8 cellular contexts compared by ENCODE assay signal in the genomic region with DNA sequence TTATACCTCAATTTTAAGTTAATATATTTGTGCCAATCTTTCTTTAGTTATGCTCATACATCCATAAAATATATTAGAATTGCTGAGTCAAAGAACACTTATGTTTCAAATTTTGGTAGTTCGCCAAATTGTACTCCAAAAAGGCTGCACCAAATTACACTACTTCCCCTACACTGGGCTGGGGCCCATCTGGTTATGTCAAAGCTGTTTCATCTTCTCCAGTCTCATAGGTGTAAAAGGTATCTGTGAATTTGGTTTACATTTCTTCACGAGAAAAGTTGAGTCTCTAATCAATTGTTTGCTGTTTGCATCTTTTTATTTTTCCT. TPM values are rescaled to one million over a fixed set of nuclear protein-coding genes. Genes with fewer than 3 reads are reported as not detected.
DNase-seq lines count a peak whose midpoint lies in the region; ATAC-seq and TF ChIP-seq lines count a peak whose summit lies in the region.

No MANE protein-coding gene starts in this region.

- H3K9ac ChIP-seq in HUES6 (ENCODE audit: low read length) = no peak overlapping the region
- no peak overlapping the region for H3K9ac ChIP-seq in mucosa of rectum (ENCODE audit: low read depth in 1 of 2, low read length in 2 of 2)

- CTCF ChIA-PET in AG04450 (lab: Charles Lee) = interaction anchor here (1.9 kb wide), 1 partner anchor 96 kb away, joined by 5 read pairs; no protein-coding TSS in a partner anchor

- POLR2A ChIA-PET in AG04450 (lab: Yijun Ruan, JAX) = interaction anchor here (0.6 to 1.4 kb wide), 5 partner anchors 7 to 200 kb away, joined by 3 to 9 read pairs (median 4); a partner anchor contains a TSS

- TF ChIP-seq CTCF in AG04450 (IDR thresholded peaks at IDR 0.05; ENCODE audit: low read depth, low read length) (no peak), brain microvascular endothelial cell (IDR thresholded peaks at IDR 0.05; ENCODE audit: low read depth, low read length, missing control alignments) (no peak)

- H3K36me3 ChIP-seq in HUES6 (ENCODE audit: control insufficient read depth, insufficient read depth, low read length) (no peaks in the 10 kb centered on the region), brain microvascular endothelial cell (replicated peaks) (no peaks in the 10 kb centered on the region), mucosa of rectum (ENCODE audit: control insufficient read depth in 2 of 2, insufficient read depth in 2 of 2, low read length in 2 of 2) (no peaks in the 10 kb centered on the region)

- H3K4me1 ChIP-seq in HUES6 (ENCODE audit: control insufficient read depth, insufficient read depth, low read length) (peaks cover 28% of the 10 kb centered on the region), mucosa of rectum (ENCODE audit: control insufficient read depth in 2 of 2, insufficient read depth in 2 of 2, low read length in 2 of 2) (peaks cover 5 to 10% of the 10 kb centered on the region in 2 donors)

- in situ Hi-C loops in brain microvascular endothelial cell (cut with HindIII; ENCODE audit: low pct_ligation_motif_present, low sequenced_read_pairs) = no loop called here

- H3K27me3 ChIP-seq in AG04450 (ENCODE audit: control insufficient read depth, insufficient read depth, low read length) = no peaks in the 10 kb centered on the region
- H3K27me3 ChIP-seq in HUES6 (ENCODE audit: control insufficient read depth, insufficient read depth, low read length) = no peaks in the 10 kb centered on the region
- no peaks in the 10 kb centered on the region for H3K27me3 ChIP-seq in brain microvascular endothelial cell (replicated peaks)
- H3K27me3 ChIP-seq in mucosa of rectum (ENCODE audit: control insufficient read depth in 2 of 2, insufficient read depth in 2 of 2, low read length in 2 of 2) = no peaks in the 10 kb centered on the region

- H3K9me3 ChIP-seq in AG04450 (ENCODE audit: control insufficient read depth, insufficient read depth, low read length) = no peaks in the 10 kb centered on the region
- H3K9me3 ChIP-seq in HUES6 (ENCODE audit: control insufficient read depth, insufficient read depth, low read depth, low read length) = no peaks in the 10 kb centered on the region
- no peaks in the 10 kb centered on the region for H3K9me3 ChIP-seq in mucosa of rectum (ENCODE audit: control insufficient read depth in 2 of 2, low read length in 2 of 2)

- no peak overlapping the region for H3K27ac ChIP-seq in AG04450 (ENCODE audit: low read depth, low read length)
- H3K27ac ChIP-seq in HUES6 (ENCODE audit: low read depth, low read length) = no peak overlapping the region
- no peak overlapping the region for H3K27ac ChIP-seq in brain microvascular endothelial cell
- peak overlapping the region; percentile 39 to 57 for H3K27ac ChIP-seq in mucosa of rectum (ENCODE audit: low read depth in 2 of 2, low read length in 2 of 2)

- no peak for ATAC-seq in GM19395 (IDR thresholded peaks at IDR 0.05; ENCODE audit: unreplicated experiment)
- no peak for ATAC-seq in HG03469 (IDR thresholded peaks at IDR 0.05; ENCODE audit: unreplicated experiment)

- DNase-seq in AG04450 (ENCODE audit: low read depth, low spot score) (no peak), brain microvascular endothelial cell (no peak), EL (no peak)
- no peak for DNase-seq in stimulated activated CD4-positive, alpha-beta T cell treated with anti-CD3 and anti-CD28 coated beads, Interleukin-1b, Interleukin-23, amount 100 ng/mL, for 48 hours

- H3K4me3 ChIP-seq in AG04450 (ENCODE audit: low read depth, low read length) (peak overlapping the region; percentile 57), HUES6 (ENCODE audit: low read depth, low read length) (peak overlapping the region; percentile 86), brain microvascular endothelial cell (ENCODE audit: low read depth, low read length) (peak overlapping the region; percentile 43), mucosa of rectum (ENCODE audit: low read length in 2 of 2) (peak overlapping the region; percentile 20 to 98)

RNA-seq across cellular contexts. Expression of a gene that starts 0.7 kb away (rescaled TPM):
- polyA plus RNA-seq in AG04450 (2011; rRNA removed) = 0.43 and 0.45 TPM in 2 replicates
- polyA minus RNA-seq in AG04450 (2011; rRNA and poly(A)+ RNA removed) = 0.23 and 0.26 TPM in 2 replicates

Comparison
In these comparisons a context has a peak if more than half of its experiments do, and no peak if none do; other contexts are left out.
1. H3K27ac ChIP-seq: peak in mucosa of rectum (2 of 2); none in AG04450 (single experiment), HUES6 (single experiment) and brain microvascular endothelial cell (single experiment).
2. Peak in every context shown above with its lines, with median percentiles within 50 percentile points of each other: H3K4me3 ChIP-seq.